In the genomic region with DNA sequence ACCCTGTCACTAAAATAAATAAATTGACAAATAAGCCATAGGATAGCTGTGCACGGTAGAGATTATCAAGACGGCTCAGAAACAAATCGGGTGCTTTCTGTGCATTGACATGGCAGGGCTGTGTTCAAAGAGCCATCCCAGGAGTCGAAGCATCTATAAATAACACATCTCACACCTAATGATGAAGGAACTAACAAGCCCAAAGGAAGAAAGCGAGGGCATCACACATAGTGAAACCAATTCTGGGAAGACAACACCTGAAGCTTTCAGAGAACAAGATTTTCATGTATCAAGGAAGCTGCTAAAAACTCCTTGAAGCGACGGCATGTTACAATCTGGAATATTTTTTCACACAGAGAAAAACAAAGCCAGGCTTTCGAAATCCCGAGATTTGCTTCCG, we compare ENCODE assay signal across 25 cellular contexts. TPM values are rescaled to one million over a fixed set of nuclear protein-coding genes. Genes with fewer than 3 reads are reported as not detected.
DNase-seq lines count a peak whose midpoint lies in the region; ATAC-seq and TF ChIP-seq lines count a peak whose summit lies in the region.
"Had no signal": no experiment of that assay in that cellular context is flagged by ENCODE, and none has a peak within 500 bp of the region (broad histone marks: within the 10 kb centered on the region; RNA-seq: fewer than 3 reads in every experiment).

No MANE protein-coding gene starts in this region.

- H3K36me3 Mint-ChIP-seq in activated CD4-positive, alpha-beta T cell treated with anti-CD3 and anti-CD28 coated beads, Interleukin-2, amount 10 ng/mL, durations not matched to agents 7 days and 5 days (ENCODE audit: low read depth), result peaks cover 55% of the 10 kb centered on the region
- H3K36me3 Mint-ChIP-seq in CD8-positive, alpha-beta T cell, result peaks cover 8% of the 10 kb centered on the region
- H3K36me3 Mint-ChIP-seq: natural killer cell had no signal

- no peak for TF ChIP-seq CTCF in CD8-positive, alpha-beta T cell (IDR thresholded peaks at IDR 0.05)
- TF ChIP-seq CTCF in psoas muscle (IDR thresholded peaks at IDR 0.05), result no peak
- no peak for TF ChIP-seq CTCF in PC-9 (conservative IDR thresholded peaks at IDR 0.05)
- TF ChIP-seq CTCF in gastrocnemius medialis (IDR thresholded peaks at IDR 0.05 in 4 of 5, conservative IDR thresholded peaks at IDR 0.05 in 1 of 5), result no peak

- no peak for DNase-seq in activated CD4-positive, alpha-beta T cell treated with anti-CD3 and anti-CD28 coated beads, Interleukin-2, amount 10 ng/mL, durations not matched to agents 7 days and 5 days
- DNase-seq in activated CD4-positive, alpha-beta T cell treated with anti-CD3 and anti-CD28 coated beads for 48 hours, result no peak
- DNase-seq in CD8-positive, alpha-beta T cell, result no peak
- no peak for DNase-seq in effector memory CD4-positive, alpha-beta T cell
- no peak for DNase-seq in psoas muscle
- no peak for DNase-seq in PC-9
- no peak for DNase-seq in gastrocnemius medialis
- DNase-seq: activated CD4-positive, alpha-beta T cell treated with anti-CD3 and anti-CD28 coated beads for 36 hours; activated CD8-positive, alpha-beta memory T cell treated with anti-CD3 and anti-CD28 coated beads, Interleukin-2, amount 50 U/mL, for 4 hours; body of pancreas; cerebellar nuclear complex; DMS53; HCEC 1CT; left ventricle myocardium superior; natural killer cell; NCI-H1417 treated with DMSO at 0.1 percent for 48 hours; NCI-H2081; NCI-H2227 treated with DMSO at 0.1 percent for 48 hours; NCI-H748 treated with DMSO at 0.1 percent for 48 hours; stimulated activated naive CD4-positive, alpha-beta T cell treated with Interleukin-2 at 50 U/mL for 16 hours had no signal

- H2AFZ ChIP-seq in PC-9, result no peak overlapping the region

- WGBS in psoas muscle, 3 donors, result 75 to 86% (median 81%) methylated on average over 10 of the region's 10 CpGs

- CTCF ChIA-PET in activated CD4-positive, alpha-beta T cell treated with anti-CD3 and anti-CD28 coated beads, Interleukin-2, amount 10 ng/mL, durations not matched to agents 7 days and 5 days (lab: Charles Lee), result interaction anchor here (0.6 to 2.1 kb wide), 8 partner anchors 10 to 559 kb away, joined by 3 to 8 read pairs (median 4); no protein-coding TSS in a partner anchor
- CTCF ChIA-PET in CD8-positive, alpha-beta T cell (lab: Charles Lee), result interaction anchor here (1.1 to 2.9 kb wide), 2 partner anchors 22 kb away, joined by 3 to 22 read pairs; no protein-coding TSS in a partner anchor
- CTCF ChIA-PET in PC-9 (lab: Charles Lee), result interaction anchor here (0.7 kb wide), 1 partner anchor 90 kb away, joined by 3 read pairs; no protein-coding TSS in a partner anchor

- H3K9me3 ChIP-seq in CD8-positive, alpha-beta T cell (ENCODE audit: low read length), result no peaks in the 10 kb centered on the region
- no peaks in the 10 kb centered on the region for H3K9me3 ChIP-seq in effector memory CD4-positive, alpha-beta T cell (ENCODE audit: control insufficient read depth, low read length)
- H3K9me3 ChIP-seq in psoas muscle (no peaks in the 10 kb centered on the region), PC-9 (ENCODE audit: insufficient read depth, low read depth) (no peaks in the 10 kb centered on the region), gastrocnemius medialis (no peaks in the 10 kb centered on the region)
- H3K9me3 ChIP-seq: body of pancreas, thoracic aorta had no signal

- no peak for TF ChIP-seq POLR2A in gastrocnemius medialis (IDR thresholded peaks at IDR 0.05)

- peaks cover 93% of the 10 kb centered on the region for H3K4me1 ChIP-seq in CD8-positive, alpha-beta T cell (ENCODE audit: insufficient read depth, low read length)
- H3K4me1 ChIP-seq in effector memory CD4-positive, alpha-beta T cell (ENCODE audit: control insufficient read depth, insufficient read depth, low read length, poor library complexity, severe bottlenecking), result peaks cover 84% of the 10 kb centered on the region
- H3K4me1 ChIP-seq in psoas muscle (peaks cover 11% of the 10 kb centered on the region), PC-9 (replicated peaks; ENCODE audit: insufficient read depth) (no peaks in the 10 kb centered on the region), gastrocnemius medialis (peaks cover 16 to 22% of the 10 kb centered on the region in 2 donors)

- POLR2A ChIA-PET in activated CD4-positive, alpha-beta T cell treated with anti-CD3 and anti-CD28 coated beads, Interleukin-2, amount 10 ng/mL, durations not matched to agents 7 days and 5 days (lab: Charles Lee), result interaction anchor here (0.6 to 1.6 kb wide), 7 partner anchors 12 to 102 kb away, joined by 3 to 8 read pairs (median 5); no protein-coding TSS in a partner anchor
- POLR2A ChIA-PET in CD8-positive, alpha-beta T cell (lab: Charles Lee), result interaction anchor here (2.3 to 30.7 kb wide), 3 partner anchors 10 to 25 kb away, joined by 7 to 2627 read pairs (median 17); partner anchors contain the start of gene KLF2
- POLR2A ChIA-PET in PC-9 (lab: Charles Lee; ENCODE audit: unreplicated experiment), result interaction anchor here (0.6 kb wide), 1 partner anchor 63 kb away, joined by 5 read pairs; no protein-coding TSS in a partner anchor

- H3K27me3 Mint-ChIP-seq in activated CD4-positive, alpha-beta T cell treated with anti-CD3 and anti-CD28 coated beads, Interleukin-2, amount 10 ng/mL, durations not matched to agents 7 days and 5 days, result no peaks in the 10 kb centered on the region
- H3K27me3 Mint-ChIP-seq in CD8-positive, alpha-beta T cell (ENCODE audit: low read depth), result no peaks in the 10 kb centered on the region

- no peak for ATAC-seq in CD8-positive, alpha-beta T cell
- ATAC-seq in psoas muscle (no peak), gastrocnemius medialis (no peak), HG02571 (IDR thresholded peaks at IDR 0.05; ENCODE audit: unreplicated experiment) (no peak)
- ATAC-seq: body of pancreas, left ventricle myocardium superior, natural killer cell had no signal

- in situ Hi-C loops in gastrocnemius medialis (cut with MboI; ENCODE audit: low sequenced_read_pairs in 4 of 4), result no loop called here

- peak overlapping the region; percentile 86 for H3K27ac Mint-ChIP-seq in activated CD4-positive, alpha-beta T cell treated with anti-CD3 and anti-CD28 coated beads, Interleukin-2, amount 10 ng/mL, durations not matched to agents 7 days and 5 days
- peak overlapping the region; percentile 52 for H3K27ac Mint-ChIP-seq in CD8-positive, alpha-beta T cell
- H3K27ac Mint-ChIP-seq: activated CD4-positive, alpha-beta T cell treated with anti-CD3 and anti-CD28 coated beads for 36 hours; natural killer cell had no signal

- intact Hi-C loops in CD8-positive, alpha-beta T cell (cut with DNase I, micrococcal nuclease), result loop anchor here in 1 of 2 experiments (2.0 kb wide), 1 partner anchor 18 kb away; no protein-coding TSS in a partner anchor
- intact Hi-C loops in psoas muscle (cut with DNase I) (no loop called here), PC-9 (cut with micrococcal nuclease; ENCODE audit: unreplicated experiment) (no loop called here), gastrocnemius medialis (cut with DNase I; ENCODE audit: low total_unique reads) (no loop called here)

- H3K9me2 ChIP-seq in PC-9 (ENCODE audit: insufficient read depth), result no peaks in the 10 kb centered on the region

- H3K79me2 ChIP-seq in PC-9 (ENCODE audit: low read depth), result no peaks in the 10 kb centered on the region

- peak overlapping the region; percentile 17 for H3K4me3 Mint-ChIP-seq in activated CD4-positive, alpha-beta T cell treated with anti-CD3 and anti-CD28 coated beads, Interleukin-2, amount 10 ng/mL, durations not matched to agents 7 days and 5 days
- H3K4me3 Mint-ChIP-seq in CD8-positive, alpha-beta T cell, result no peak overlapping the region
- H3K4me3 Mint-ChIP-seq: activated CD4-positive, alpha-beta T cell treated with anti-CD3 and anti-CD28 coated beads for 36 hours; mesothelial cell of epicardium had no signal

- no peaks in the 10 kb centered on the region for H3K9me3 Mint-ChIP-seq in activated CD4-positive, alpha-beta T cell treated with anti-CD3 and anti-CD28 coated beads, Interleukin-2, amount 10 ng/mL, durations not matched to agents 7 days and 5 days
- H3K9me3 Mint-ChIP-seq in CD8-positive, alpha-beta T cell, result no peaks in the 10 kb centered on the region
- H3K9me3 Mint-ChIP-seq: mesothelial cell of epicardium, natural killer cell had no signal

- H3K27ac ChIP-seq in CD8-positive, alpha-beta T cell (ENCODE audit: low read depth, low read length), result no peak overlapping the region
- peak overlapping the region; percentile 38 for H3K27ac ChIP-seq in effector memory CD4-positive, alpha-beta T cell (ENCODE audit: insufficient read depth, low read length, poor library complexity, severe bottlenecking)
- peak overlapping the region; percentile 16 for H3K27ac ChIP-seq in psoas muscle
- no peak overlapping the region for H3K27ac ChIP-seq in PC-9
- peak overlapping the region in 2 of 4 donors; percentile 20 to 38 for H3K27ac ChIP-seq in gastrocnemius medialis
- H3K27ac ChIP-seq: body of pancreas, KMS-11, thoracic aorta had no signal

- H3K27me3 ChIP-seq in CD8-positive, alpha-beta T cell (ENCODE audit: insufficient read depth, low read length), result no peaks in the 10 kb centered on the region
- H3K27me3 ChIP-seq in effector memory CD4-positive, alpha-beta T cell (replicated peaks; ENCODE audit: control insufficient read depth, insufficient read depth, low read length, poor library complexity, severe bottlenecking), result no peaks in the 10 kb centered on the region
- no peaks in the 10 kb centered on the region for H3K27me3 ChIP-seq in psoas muscle (ENCODE audit: insufficient read depth in 3 of 3, low read length in 2 of 3)
- H3K27me3 ChIP-seq in PC-9 (ENCODE audit: insufficient read depth, low read depth), result no peaks in the 10 kb centered on the region
- no peaks in the 10 kb centered on the region for H3K27me3 ChIP-seq in gastrocnemius medialis
- H3K27me3 ChIP-seq: body of pancreas had no signal

- H4K20me1 ChIP-seq in PC-9 (ENCODE audit: insufficient read depth), result no peaks in the 10 kb centered on the region

- 0 out of 2 replicates have a peak, but pooled peaks cover 5% of the 10 kb centered on the region for H3F3A ChIP-seq in PC-9 (ENCODE audit: insufficient read depth, low read depth)

- H3K4me3 ChIP-seq in CD8-positive, alpha-beta T cell (ENCODE audit: low read depth, low read length), result no peak overlapping the region
- H3K4me3 ChIP-seq in effector memory CD4-positive, alpha-beta T cell (ENCODE audit: insufficient read depth, low read depth, low read length, poor library complexity, severe bottlenecking), result peak overlapping the region; percentile 5
- H3K4me3 ChIP-seq in psoas muscle, result no peak overlapping the region
- H3K4me3 ChIP-seq in PC-9, result no peak overlapping the region
- no peak overlapping the region for H3K4me3 ChIP-seq in gastrocnemius medialis
- H3K4me3 ChIP-seq: body of pancreas, thoracic aorta had no signal

- H3K4me2 ChIP-seq in PC-9, result no peak overlapping the region
- H3K4me2 ChIP-seq: KMS-11 had no signal

- no TSS peak for BruUV-seq in PC-9 (replicated peaks; lab: Mats Ljungman, UMichigan)

- H3K36me3 ChIP-seq in CD8-positive, alpha-beta T cell (ENCODE audit: insufficient read depth, low read length), result no peaks in the 10 kb centered on the region
- H3K36me3 ChIP-seq in effector memory CD4-positive, alpha-beta T cell (ENCODE audit: control insufficient read depth, insufficient read depth, low read length), result no peaks in the 10 kb centered on the region
- H3K36me3 ChIP-seq in psoas muscle (ENCODE audit: insufficient read depth in 1 of 2, low read depth in 1 of 2) (peaks cover 0 to 22% of the 10 kb centered on the region in 2 donors), PC-9 (ENCODE audit: low read depth) (no peaks in the 10 kb centered on the region), gastrocnemius medialis (peaks cover 0 to 8% of the 10 kb centered on the region in 2 donors)
- H3K36me3 ChIP-seq: thoracic aorta had no signal

- H3K4me1 Mint-ChIP-seq in activated CD4-positive, alpha-beta T cell treated with anti-CD3 and anti-CD28 coated beads, Interleukin-2, amount 10 ng/mL, durations not matched to agents 7 days and 5 days, result peaks cover 89% of the 10 kb centered on the region
- peaks cover 84% of the 10 kb centered on the region for H3K4me1 Mint-ChIP-seq in CD8-positive, alpha-beta T cell (ENCODE audit: low read depth)

RNA-seq across cellular contexts. Expression of gene KLF2, which starts 36.1 kb away (rescaled TPM):
- total RNA-seq in activated CD4-positive, alpha-beta T cell treated with anti-CD3 and anti-CD28 coated beads, Interleukin-2, amount 10 ng/mL, durations not matched to agents 7 days and 5 days, result 100 to 1,000 TPM; 253 to 255 TPM
- 100 to 1,000 TPM; 817 to 847 TPM for total RNA-seq in CD8-positive, alpha-beta T cell
- 10 to 100 TPM; 12.7 to 35.4 (median 24.0) TPM for total RNA-seq in psoas muscle
- 10 to 100 TPM in 1 of 3 donors, 1 to 10 TPM in 2; 3.3 to 24.2 (median 5.3) TPM for polyA plus RNA-seq in psoas muscle
- total RNA-seq in PC-9 (2021), result 1.6 and 2.0 TPM in 2 replicates
- total RNA-seq in gastrocnemius medialis, result 10 to 100 TPM in 3 of 4 donors, 1 to 10 TPM in 1; 6.8 to 45.6 (median 32.0) TPM
- polyA plus RNA-seq: keratinocyte had no signal

Comparison
In these comparisons a context has a peak if more than half of its experiments do, and no peak if none do; other contexts are left out.
1. H3K27ac ChIP-seq: peak in effector memory CD4-positive, alpha-beta T cell (single experiment) and psoas muscle (single experiment); none in CD8-positive, alpha-beta T cell (single experiment) and PC-9 (single experiment).
2. RNA of gene KLF2, which starts 36.1 kb away (total RNA-seq): 817 to 847 TPM in CD8-positive, alpha-beta T cell and 253 to 255 TPM in activated CD4-positive, alpha-beta T cell treated with anti-CD3 and anti-CD28 coated beads, Interleukin-2, amount 10 ng/mL, durations not matched to agents 7 days and 5 days; 6.8 to 45.6 TPM in gastrocnemius medialis, 12.7 to 35.4 TPM in psoas muscle and 1.6 to 2.0 TPM in PC-9; every median in the first group is over 4 times any median in the second.